7 cellular contexts compared by ENCODE assay signal in the genomic region with DNA sequence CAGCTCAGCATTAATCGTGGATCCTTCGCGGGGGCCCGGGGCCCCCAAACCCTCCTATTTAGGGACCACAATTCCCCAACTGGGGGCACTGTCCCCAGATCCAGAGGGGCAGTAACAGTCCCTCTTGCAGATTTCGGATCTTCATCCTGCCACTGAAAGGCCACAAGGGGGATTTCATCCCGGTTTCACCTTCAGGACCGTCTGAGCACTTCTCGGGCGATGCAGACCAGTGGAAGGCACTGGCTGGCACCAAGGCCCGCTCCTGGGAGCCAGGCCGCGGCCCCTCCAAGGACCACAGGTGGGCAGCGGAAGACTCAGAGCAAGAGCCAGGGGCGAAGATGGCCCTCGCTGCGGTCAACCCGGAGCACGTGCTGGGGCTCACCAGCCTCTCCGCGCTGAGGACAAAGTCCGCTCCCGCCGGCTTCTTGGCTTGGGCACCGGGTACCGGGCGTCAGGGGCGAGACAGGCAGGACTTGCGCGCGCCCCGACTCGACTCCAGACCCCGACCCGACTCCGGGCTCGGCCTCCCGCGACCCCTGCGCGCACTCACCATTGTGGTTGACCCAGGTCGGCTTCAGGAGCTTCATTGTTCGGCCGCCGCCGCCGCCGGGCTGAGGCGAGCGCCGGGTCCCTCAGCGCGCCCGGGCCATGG. TPM values are rescaled to one million over a fixed set of nuclear protein-coding genes. Genes with fewer than 3 reads are reported as not detected.
A peak's percentile ranks its signal among the peaks of the same experiment; 100 is the strongest.
DNase-seq lines count a peak whose midpoint lies in the region; ATAC-seq, FAIRE-seq and TF ChIP-seq lines count a peak whose summit lies in the region.

No MANE protein-coding gene starts in this region.

- intact Hi-C loops in mucosa of descending colon (cut with DNase I, micrococcal nuclease), result no loop called here

- peak overlapping the region; percentile 98 for H4K8ac ChIP-seq in H1 (ENCODE audit: extremely low read depth, insufficient read depth, low read length)

- CTCF ChIA-PET in H1 (lab: Charles Lee; ENCODE audit: partially characterized antibody), result interaction anchor here (0.5 to 1.0 kb wide), 3 partner anchors 22 to 871 kb away, joined by 3 read pairs; no protein-coding TSS in a partner anchor

- no peak overlapping the region; the same call in 1 of the 2 replicates for H2AK5ac ChIP-seq in H1 (ENCODE audit: low read depth, low read length)

- no peak for TF ChIP-seq EP300 in H1 (IDR thresholded peaks at IDR 0.05; ENCODE audit: borderline replicate concordance in 1 of 2, low read depth in 2 of 2, low read length in 2 of 2)

- H3K27ac ChIP-seq in H1 (ENCODE audit: low read depth, low read length) (peak overlapping the region; percentile 54), urinary bladder (ENCODE audit: low read depth) (peak overlapping the region; percentile 16)

- DNase-seq in H1 (ENCODE audit: low read depth in 1 of 2, low spot score in 2 of 2) (peak in 1 of 2 experiments; percentile 67), mucosa of descending colon (peak; percentile 75 to 85 (median 83)), A172 (ENCODE audit: low spot score) (no peak)

- ATAC-seq in HG02840 (IDR thresholded peaks at IDR 0.05; ENCODE audit: low FRiP score, unreplicated experiment) (peak; percentile 11), mucosa of descending colon (peak; percentile 40)

- H4K5ac ChIP-seq in H1 (ENCODE audit: insufficient read length, low read depth, low read length), result peak overlapping the region; percentile 41

- no peak for TF ChIP-seq RAD21 in H1 (IDR thresholded peaks at IDR 0.05 in 1 of 2, conservative IDR thresholded peaks at IDR 0.05 in 1 of 2; ENCODE audit: low read depth in 2 of 2, low read length in 2 of 2)

- peaks cover 34 to 50% of the 10 kb centered on the region in 2 experiments for H3K79me2 ChIP-seq in H1 (ENCODE audit: control insufficient read depth in 1 of 2, insufficient read depth in 2 of 2, low read length in 2 of 2)

- no peak overlapping the region for H3K18ac ChIP-seq in H1 (ENCODE audit: extremely low read depth, low read length)

- H2BK12ac ChIP-seq in H1 (ENCODE audit: low read depth, low read length), result no peak overlapping the region

- H2BK20ac ChIP-seq in H1 (ENCODE audit: low read length), result no peak overlapping the region

- peaks cover 12% of the 10 kb centered on the region for H3K79me1 ChIP-seq in H1 (ENCODE audit: low read depth, low read length)

- 2% methylated on average over 38 of the region's 53 CpGs; no CpG with 5 or more reads in 1 of the 2 experiments for WGBS in H1 (ENCODE audit: extremely low coverage in 1 of 2, insufficient coverage in 1 of 2, insufficient read length in 1 of 2, insufficient replicate concordance in 2 of 2, low coverage in 1 of 2, low lambda C conversion rate in 2 of 2, missing lambda C conversion rate in 1 of 2), 2 experiments
- under 1% methylated on average over 53 of the region's 53 CpGs for WGBS in urinary bladder

- H2BK120ac ChIP-seq in H1 (replicated peaks; ENCODE audit: low read depth, low read length), result no peak overlapping the region

- TF ChIP-seq POLR2A in H1 (IDR thresholded peaks at IDR 0.05; ENCODE audit: control extremely low read depth in 1 of 2, low read depth in 2 of 2, low read length in 2 of 2), result peak in 1 of 2 experiments; percentile 19; a peak in 2 of 3 replicates

- H3K9me3 ChIP-seq in H1 (ENCODE audit: insufficient read depth in 2 of 2, low read depth in 1 of 2, low read length in 1 of 2) (no peaks in the 10 kb centered on the region), mucosa of descending colon (no peaks in the 10 kb centered on the region)

- no peak overlapping the region for H3K23ac ChIP-seq in H1 (ENCODE audit: insufficient read length)

- peaks cover 15 to 24% of the 10 kb centered on the region in 2 experiments for H4K20me1 ChIP-seq in H1 (replicated peaks in 1 of 2; ENCODE audit: control insufficient read depth in 1 of 2, insufficient read depth in 2 of 2, low read length in 2 of 2)

- no peak overlapping the region for H2BK5ac ChIP-seq in H1 (ENCODE audit: low read depth, low read length)

- H3K9me3 Mint-ChIP-seq in T-helper 1 cell treated with Interleukin-12 subunit alpha and Interleukin-12 subunit beta and Interleukin-4 antibody, amounts not matched to agents 30 μg/mL and 1 μg/mL, for 36 hours, result no peaks in the 10 kb centered on the region

- POLR2A ChIA-PET in H1 (lab: Charles Lee; ENCODE audit: partially characterized antibody), result interaction anchor here (0.9 to 7.9 kb wide), 13 partner anchors 9 to 253 kb away, joined by 3 to 127 read pairs (median 3); a partner anchor contains a TSS

- H3K36me3 Mint-ChIP-seq in T-helper 1 cell treated with Interleukin-12 subunit alpha and Interleukin-12 subunit beta and Interleukin-4 antibody, amounts not matched to agents 30 μg/mL and 1 μg/mL, for 36 hours (ENCODE audit: low read depth), result peaks cover 35% of the 10 kb centered on the region

- H3K27me3 Mint-ChIP-seq in T-helper 1 cell treated with Interleukin-12 subunit alpha and Interleukin-12 subunit beta and Interleukin-4 antibody, amounts not matched to agents 30 μg/mL and 1 μg/mL, for 36 hours (ENCODE audit: low read depth), result no peaks in the 10 kb centered on the region

- H3K4me3 Mint-ChIP-seq in T-helper 1 cell treated with Interleukin-12 subunit alpha and Interleukin-12 subunit beta and Interleukin-4 antibody, amounts not matched to agents 30 μg/mL and 1 μg/mL, for 36 hours, result peak overlapping the region; percentile 94

- no peak overlapping the region for H2BK15ac ChIP-seq in H1 (ENCODE audit: low read length)

- H3K23me2 ChIP-seq in H1 (ENCODE audit: low read depth, low read length), result peaks cover 11% of the 10 kb centered on the region

- peak overlapping the region; percentile 47 for H3K4ac ChIP-seq in H1 (replicated peaks; ENCODE audit: insufficient read length, low read depth, low read length)

- H3K9ac ChIP-seq in H1 (replicated peaks in 1 of 4; ENCODE audit: extremely low read depth in 1 of 4, low read depth in 3 of 4, low read length in 3 of 4), result peak overlapping the region; percentile 74 to 98 (median 90)

- H3K4me3 ChIP-seq in GM08714 (ENCODE audit: low read length), result peak overlapping the region; percentile 91
- peak overlapping the region; percentile 73 to 86 (median 81) for H3K4me3 ChIP-seq in H1 (ENCODE audit: extremely low read depth in 1 of 4, insufficient read depth in 2 of 4, low read depth in 3 of 4, low read length in 4 of 4)
- H3K4me3 ChIP-seq in mucosa of descending colon, result peak overlapping the region; percentile 74
- peak overlapping the region; percentile 99 for H3K4me3 ChIP-seq in urinary bladder (ENCODE audit: low read depth, low read length)

- H3K36me3 ChIP-seq in H1 (ENCODE audit: control insufficient read depth in 2 of 4, insufficient read depth in 4 of 4, low read length in 3 of 4) (peaks cover 3 to 11% (median 9%) of the 10 kb centered on the region in 4 experiments; a peak in 5 of 8 replicates), mucosa of descending colon (ENCODE audit: low read depth) (no peaks in the 10 kb centered on the region), urinary bladder (ENCODE audit: insufficient read depth) (no peaks in the 10 kb centered on the region)

- TF ChIP-seq CTCF in H1 (IDR thresholded peaks at IDR 0.05; ENCODE audit: control extremely low read depth in 1 of 3, insufficient read depth in 1 of 3, low read depth in 1 of 3, low read length in 3 of 3) (peak; percentile 20 to 35 (median 32); a peak in 3 of 4 replicates), mucosa of descending colon (IDR thresholded peaks at IDR 0.05) (no peak)

- peak overlapping the region; percentile 58 to 85 for H3K4me2 ChIP-seq in H1 (ENCODE audit: insufficient read depth in 1 of 2, low read depth in 2 of 2, low read length in 2 of 2)

- H3K4me1 Mint-ChIP-seq in T-helper 1 cell treated with Interleukin-12 subunit alpha and Interleukin-12 subunit beta and Interleukin-4 antibody, amounts not matched to agents 30 μg/mL and 1 μg/mL, for 36 hours (ENCODE audit: low read depth), result peaks cover 34% of the 10 kb centered on the region

- H3K14ac ChIP-seq in H1 (ENCODE audit: insufficient read length), result no peak overlapping the region

- H4K91ac ChIP-seq in H1 (replicated peaks; ENCODE audit: insufficient read length, low read length), result peak overlapping the region; percentile 40

- H3K27me3 ChIP-seq in H1 (replicated peaks in 1 of 4; ENCODE audit: control insufficient read depth in 3 of 4, extremely low read depth in 1 of 4, insufficient read depth in 3 of 4, low read length in 3 of 4), result no peaks in the 10 kb centered on the region

- peak overlapping the region; percentile 90 for H3K27ac Mint-ChIP-seq in T-helper 1 cell treated with Interleukin-12 subunit alpha and Interleukin-12 subunit beta and Interleukin-4 antibody, amounts not matched to agents 30 μg/mL and 1 μg/mL, for 36 hours

- FAIRE-seq in H1 (lab: Jason Lieb, UNC), result no peak

- peak overlapping the region; percentile 56 for H3K56ac ChIP-seq in H1 (replicated peaks; ENCODE audit: insufficient read length, low read depth, low read length)

- no peak overlapping the region for H2AFZ ChIP-seq in H1 (ENCODE audit: low read length)

- H3K4me1 ChIP-seq in H1 (replicated peaks in 1 of 4; ENCODE audit: control insufficient read depth in 3 of 4, insufficient read depth in 4 of 4, low read length in 3 of 4) (peaks cover 0 to 9% (median 4%) of the 10 kb centered on the region in 4 experiments; a peak in 5 of 7 replicates), mucosa of descending colon (ENCODE audit: low read depth) (peaks cover 17% of the 10 kb centered on the region), urinary bladder (ENCODE audit: insufficient read depth) (no peaks in the 10 kb centered on the region)

RNA-seq across cellular contexts. Expression of a gene that starts 0.5 kb away (rescaled TPM):
- 61.1 and 67.2 TPM in 2 replicates for total RNA-seq in H1 (2021; fragmentation: NEBNext Ultra II Directional; extraction: Animal tissue kit (Norgen Biotek cat#: 25700))
- polyA plus RNA-seq in H1 (2011; rRNA removed) (34.9 and 50.7 TPM in 2 replicates), urinary bladder (21.9 TPM)
- 47.2 TPM for polyA plus RNA-seq in H1 (2011; cell fraction: cytosol; rRNA removed)
- polyA plus RNA-seq in H1 (2011; cell fraction: nucleus; rRNA removed), result 60.2 TPM
- 36.1 to 48.0 TPM (median 45.3 TPM) in 4 replicates for polyA plus RNA-seq in H1 (2012, experiment 1 of 2)
- 23.8 TPM for polyA plus RNA-seq in H1 (2012, experiment 2 of 2)
- 24.5 TPM for polyA plus RNA-seq in H1 (2013, experiment 1 of 2)
- 25.6 TPM for polyA plus RNA-seq in H1 (2013, experiment 2 of 2)
- polyA minus RNA-seq in H1 (2011; rRNA and poly(A)+ RNA removed), result 42.8 and 56.0 TPM in 2 replicates
- polyA minus RNA-seq in H1 (2011; cell fraction: cytosol; rRNA and poly(A)+ RNA removed), result 26.5 TPM
- polyA minus RNA-seq in H1 (2011; cell fraction: nucleus; rRNA and poly(A)+ RNA removed), result 19.7 TPM
- total RNA-seq in mucosa of descending colon (10 to 100 TPM; 24.0 to 35.0 (median 27.4) TPM), urinary bladder (8.7 TPM)
- 11.7 and 13.2 TPM in 2 replicates for total RNA-seq in A172 (2014; rRNA removed; shearing (Covaris generic))

RNA-seq across cellular contexts. Expression of a gene that starts 1.3 kb away (rescaled TPM):
- 14.5 and 18.5 TPM in 2 replicates for total RNA-seq in H1 (2021; fragmentation: NEBNext Ultra II Directional; extraction: Animal tissue kit (Norgen Biotek cat#: 25700))
- polyA plus RNA-seq in H1 (2011; rRNA removed), result 8.4 and 12.4 TPM in 2 replicates
- polyA plus RNA-seq in H1 (2011; cell fraction: cytosol; rRNA removed), result 13.4 TPM
- polyA plus RNA-seq in H1 (2011; cell fraction: nucleus; rRNA removed), result 9.0 TPM
- 18.5 to 21.2 TPM (median 20.0 TPM) in 4 replicates for polyA plus RNA-seq in H1 (2012, experiment 1 of 2)
- 11.4 TPM for polyA plus RNA-seq in H1 (2012, experiment 2 of 2)
- 20.2 TPM for polyA plus RNA-seq in H1 (2013, experiment 1 of 2)
- 20.7 TPM for polyA plus RNA-seq in H1 (2013, experiment 2 of 2)
- 5.3 and 5.8 TPM in 2 replicates for polyA minus RNA-seq in H1 (2011; rRNA and poly(A)+ RNA removed)
- polyA minus RNA-seq in H1 (2011; cell fraction: cytosol; rRNA and poly(A)+ RNA removed), result 3.2 TPM
- 5.4 TPM for polyA minus RNA-seq in H1 (2011; cell fraction: nucleus; rRNA and poly(A)+ RNA removed)
- 10 to 100 TPM; 15.2 to 21.7 (median 19.0) TPM for total RNA-seq in mucosa of descending colon
- 17.4 TPM for total RNA-seq in urinary bladder
- polyA plus RNA-seq in urinary bladder, result 33.3 TPM
- total RNA-seq in A172 (2014; rRNA removed; shearing (Covaris generic)), result 30.7 and 45.7 TPM in 2 replicates

RNA-seq across cellular contexts. Expression of a gene that starts 16.5 kb away (rescaled TPM):
- total RNA-seq in H1 (2021; fragmentation: NEBNext Ultra II Directional; extraction: Animal tissue kit (Norgen Biotek cat#: 25700)), result 22.7 and 28.2 TPM in 2 replicates
- polyA plus RNA-seq in H1 (2011; rRNA removed) (27.7 and 30.1 TPM in 2 replicates), urinary bladder (75.0 TPM)
- 30.9 TPM for polyA plus RNA-seq in H1 (2011; cell fraction: cytosol; rRNA removed)
- polyA plus RNA-seq in H1 (2011; cell fraction: nucleus; rRNA removed), result 25.1 TPM
- polyA plus RNA-seq in H1 (2012, experiment 1 of 2), result 25.3 to 29.0 TPM (median 26.2 TPM) in 4 replicates
- polyA plus RNA-seq in H1 (2012, experiment 2 of 2), result 15.9 TPM
- 23.5 TPM for polyA plus RNA-seq in H1 (2013, experiment 1 of 2)
- 23.6 TPM for polyA plus RNA-seq in H1 (2013, experiment 2 of 2)
- 46.6 and 48.7 TPM in 2 replicates for polyA minus RNA-seq in H1 (2011; rRNA and poly(A)+ RNA removed)
- polyA minus RNA-seq in H1 (2011; cell fraction: cytosol; rRNA and poly(A)+ RNA removed), result 12.1 TPM
- polyA minus RNA-seq in H1 (2011; cell fraction: nucleus; rRNA and poly(A)+ RNA removed), result 28.4 TPM
- total RNA-seq in mucosa of descending colon (10 to 100 TPM; 21.9 to 60.4 (median 28.0) TPM), urinary bladder (34.2 TPM)
- 15.1 and 19.3 TPM in 2 replicates for total RNA-seq in A172 (2014; rRNA removed; shearing (Covaris generic))

RNA-seq across cellular contexts. Expression of a gene that starts 48.0 kb away (rescaled TPM):
- total RNA-seq in H1 (2021; fragmentation: NEBNext Ultra II Directional; extraction: Animal tissue kit (Norgen Biotek cat#: 25700)), result 67.5 and 74.6 TPM in 2 replicates
- polyA plus RNA-seq in H1 (2011; rRNA removed) (84.6 and 116 TPM in 2 replicates), urinary bladder (69.8 TPM)
- polyA plus RNA-seq in H1 (2011; cell fraction: cytosol; rRNA removed), result 95.6 TPM
- polyA plus RNA-seq in H1 (2011; cell fraction: nucleus; rRNA removed), result 104 TPM
- polyA plus RNA-seq in H1 (2012, experiment 1 of 2), result 88.2 to 115 TPM (median 95.4 TPM) in 4 replicates
- polyA plus RNA-seq in H1 (2012, experiment 2 of 2), result 64.2 TPM
- 82.0 TPM for polyA plus RNA-seq in H1 (2013, experiment 1 of 2)
- 79.3 TPM for polyA plus RNA-seq in H1 (2013, experiment 2 of 2)
- 111 and 119 TPM in 2 replicates for polyA minus RNA-seq in H1 (2011; rRNA and poly(A)+ RNA removed)
- 24.9 TPM for polyA minus RNA-seq in H1 (2011; cell fraction: cytosol; rRNA and poly(A)+ RNA removed)
- polyA minus RNA-seq in H1 (2011; cell fraction: nucleus; rRNA and poly(A)+ RNA removed), result 41.9 TPM
- total RNA-seq in mucosa of descending colon (10 to 100 TPM; 48.5 to 71.0 (median 49.9) TPM), urinary bladder (32.6 TPM)
- 64.8 and 73.0 TPM in 2 replicates for total RNA-seq in A172 (2014; rRNA removed; shearing (Covaris generic))

RNA-seq across cellular contexts. Expression of a gene that starts 48.7 kb away (rescaled TPM):
- 31.9 and 32.6 TPM in 2 replicates for total RNA-seq in H1 (2021; fragmentation: NEBNext Ultra II Directional; extraction: Animal tissue kit (Norgen Biotek cat#: 25700))
- polyA plus RNA-seq in H1 (2011; rRNA removed) (37.7 and 40.0 TPM in 2 replicates), urinary bladder (0.34 TPM)
- 48.7 TPM for polyA plus RNA-seq in H1 (2011; cell fraction: cytosol; rRNA removed)
- 93.4 TPM for polyA plus RNA-seq in H1 (2011; cell fraction: nucleus; rRNA removed)
- 41.7 to 48.4 TPM (median 48.0 TPM) in 4 replicates for polyA plus RNA-seq in H1 (2012, experiment 1 of 2)
- 17.8 TPM for polyA plus RNA-seq in H1 (2012, experiment 2 of 2)
- polyA plus RNA-seq in H1 (2013, experiment 1 of 2), result 20.6 TPM
- polyA plus RNA-seq in H1 (2013, experiment 2 of 2), result 19.0 TPM
- polyA minus RNA-seq in H1 (2011; rRNA and poly(A)+ RNA removed), result 36.0 and 42.1 TPM in 2 replicates
- polyA minus RNA-seq in H1 (2011; cell fraction: cytosol; rRNA and poly(A)+ RNA removed), result 18.7 TPM
- polyA minus RNA-seq in H1 (2011; cell fraction: nucleus; rRNA and poly(A)+ RNA removed), result 42.5 TPM
- total RNA-seq in mucosa of descending colon (10 to 100 TPM in 1 of 3 donors, 1 to 10 TPM in 2; 2.2 to 13.9 (median 2.8) TPM), urinary bladder (4.0 TPM)
- 26.7 and 45.7 TPM in 2 replicates for total RNA-seq in A172 (2014; rRNA removed; shearing (Covaris generic))
